Comparison of ENCODE assay signal across 7 cellular contexts in the genomic region with DNA sequence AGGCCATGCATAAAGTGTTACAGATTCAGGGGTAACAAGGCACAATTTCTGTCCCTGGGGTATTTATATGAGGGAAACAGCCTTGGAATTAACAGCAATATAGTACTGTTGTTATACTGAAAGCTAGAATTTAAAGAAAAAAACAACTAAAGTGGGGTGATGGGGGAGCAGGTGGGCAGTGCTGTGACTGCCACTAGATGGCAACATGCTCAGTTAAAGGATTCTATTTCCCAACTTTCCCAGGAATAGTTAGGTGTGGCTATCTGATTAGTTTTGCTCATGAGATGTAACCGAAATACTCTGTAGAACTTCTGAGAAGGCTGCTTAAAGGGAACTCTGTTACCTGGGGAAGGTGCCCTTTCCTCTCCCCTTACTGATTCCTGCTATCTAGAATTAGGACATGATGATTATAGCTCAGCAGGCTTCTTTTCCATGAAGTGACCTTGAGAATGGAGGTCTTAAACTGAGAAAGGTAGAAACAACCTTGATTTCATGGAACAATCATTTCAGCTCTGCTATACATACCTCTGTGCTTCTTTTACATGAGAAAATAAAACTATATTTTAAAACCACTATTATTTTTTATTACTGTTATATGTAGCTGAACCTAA.
A peak's percentile ranks its signal among the peaks of the same experiment; 100 is the strongest.
DNase-seq lines count a peak whose midpoint lies in the region; TF ChIP-seq lines count a peak whose summit lies in the region.

No MANE protein-coding gene starts in this region.

- peaks cover 6 to 11% of the 10 kb centered on the region in 2 donors for H3K36me3 Mint-ChIP-seq in CD4-positive, alpha-beta memory T cell

- no peaks in the 10 kb centered on the region for H3K79me2 ChIP-seq in mammary epithelial cell (ENCODE audit: insufficient read depth, low read length)

- H3K36me3 ChIP-seq in mammary epithelial cell (ENCODE audit: insufficient read depth, low read length) = no peaks in the 10 kb centered on the region
- no peaks in the 10 kb centered on the region for H3K36me3 ChIP-seq in CD4-positive, alpha-beta memory T cell (ENCODE audit: insufficient read depth, low read length)

- DNase-seq in GM12864 (ENCODE audit: low read depth) (no peak), NB4 (ENCODE audit: low read depth) (peak; percentile 44), mammary epithelial cell (peak; percentile 51), midbrain (lab: John Stamatoyannopoulos, UW) (peak; percentile 40), NCI-H510A (lab: John Stamatoyannopoulos, UW) (no peak)
- no peak for DNase-seq in activated T-cell treated with anti-CD3 and anti-CD28 coated beads, Interleukin-2, amount 50 U/mL, for 48 hours
- DNase-seq in CD4-positive, alpha-beta memory T cell = no peak

- dilution Hi-C loops in mammary epithelial cell (cut with HindIII; ENCODE audit: low sequenced_read_pairs) = no loop called here

- no peak overlapping the region for H3K9ac ChIP-seq in mammary epithelial cell (ENCODE audit: insufficient read depth, low read length)

- no peak overlapping the region for H3K4me3 ChIP-seq in GM12864 (ENCODE audit: low read depth, low read length)
- H3K4me3 ChIP-seq in NB4 (ENCODE audit: low read depth, low read length) = no peak overlapping the region
- H3K4me3 ChIP-seq in mammary epithelial cell (replicated peaks in 1 of 3; ENCODE audit: insufficient read depth in 1 of 3, low read depth in 2 of 3, low read length in 3 of 3) = no peak overlapping the region
- no peak overlapping the region for H3K4me3 ChIP-seq in CD4-positive, alpha-beta memory T cell (ENCODE audit: low read length in 2 of 2)

- peaks cover 6% of the 10 kb centered on the region for H3K4me1 ChIP-seq in mammary epithelial cell (ENCODE audit: insufficient read depth, low read length)
- no peaks in the 10 kb centered on the region for H3K4me1 ChIP-seq in CD4-positive, alpha-beta memory T cell (ENCODE audit: insufficient read depth, low read length)

- peak overlapping the region; percentile 3 for H3K27ac ChIP-seq in mammary epithelial cell (ENCODE audit: insufficient read depth, low read depth, low read length)
- H3K27ac ChIP-seq in CD4-positive, alpha-beta memory T cell (ENCODE audit: low read depth, low read length) = no peak overlapping the region

- H3K27me3 Mint-ChIP-seq in CD4-positive, alpha-beta memory T cell = no peaks in the 10 kb centered on the region

- WGBS in mammary epithelial cell (ENCODE audit: low coverage, missing lambda C conversion rate) = 38% methylated on average over 1 of the region's 1 CpG

- TF ChIP-seq POLR2A in NB4 (IDR thresholded peaks at IDR 0.05; ENCODE audit: extremely low read depth, insufficient read length) = no peak

- in situ Hi-C loops in mammary epithelial cell (cut with MboI; ENCODE audit: low sequenced_read_pairs in 2 of 2) = no loop called here

- no peak overlapping the region for H3K27ac Mint-ChIP-seq in CD4-positive, alpha-beta memory T cell

- TF ChIP-seq CTCF in GM12864 (IDR thresholded peaks at IDR 0.05; ENCODE audit: low read depth, low read length, missing control alignments) (peak; percentile 70), NB4 (IDR thresholded peaks at IDR 0.05; ENCODE audit: low read depth, low read length) (peak; percentile 92), mammary epithelial cell (conservative IDR thresholded peaks at IDR 0.05 in 1 of 2, IDR thresholded peaks at IDR 0.05 in 1 of 2; ENCODE audit: extremely low read depth in 1 of 2, insufficient read depth in 1 of 2, low read depth in 1 of 2, low read length in 2 of 2) (peak; percentile 91 to 96)

- POLR2A ChIA-PET in CD4-positive, alpha-beta memory T cell (lab: Charles Lee; ENCODE audit: partially characterized antibody) = no interaction called here

- H3K4me2 ChIP-seq in mammary epithelial cell (ENCODE audit: insufficient read depth, low read depth, low read length) = peak overlapping the region; percentile 40

- peaks cover 0 to 4% (median under 1%) of the 10 kb centered on the region in 4 donors for H3K4me1 Mint-ChIP-seq in CD4-positive, alpha-beta memory T cell

- H3K27me3 ChIP-seq in mammary epithelial cell (ENCODE audit: insufficient read depth, low read length) = no peaks in the 10 kb centered on the region
- no peaks in the 10 kb centered on the region for H3K27me3 ChIP-seq in CD4-positive, alpha-beta memory T cell (ENCODE audit: insufficient read depth, low read length)

- H4K20me1 ChIP-seq in mammary epithelial cell (ENCODE audit: insufficient read depth, low read length) = no peaks in the 10 kb centered on the region

- CTCF ChIA-PET in mammary epithelial cell (lab: Charles Lee; ENCODE audit: low non-redundant PET) = interaction anchor here (0.5 to 0.6 kb wide), 6 partner anchors 14 to 301 kb away, joined by 3 to 8 read pairs (median 6); no protein-coding TSS in a partner anchor
- CTCF ChIA-PET in CD4-positive, alpha-beta memory T cell (lab: Charles Lee; ENCODE audit: partially characterized antibody) = interaction anchor here (0.8 to 2.3 kb wide), 12 partner anchors 9 to 183 kb away, joined by 3 to 8 read pairs (median 4); partner anchors contain the start of gene FAM168A

- peak overlapping the region; percentile 69 for H2AFZ ChIP-seq in mammary epithelial cell (ENCODE audit: low read depth, low read length)

- H3K9me3 Mint-ChIP-seq in CD4-positive, alpha-beta memory T cell = peaks cover 0 to 23% (median 16%) of the 10 kb centered on the region in 8 donors

- intact Hi-C loops in mammary epithelial cell (cut with micrococcal nuclease) = loop anchor here (1.0 to 2.0 kb wide), 5 partner anchors 50 to 452 kb away; partner anchors contain the start of gene FAM168A
- intact Hi-C loops in CD4-positive, alpha-beta memory T cell (cut with micrococcal nuclease) = no loop called here

- no peaks in the 10 kb centered on the region for H3K9me3 ChIP-seq in mammary epithelial cell (replicated peaks; ENCODE audit: insufficient read depth, low read length)
- H3K9me3 ChIP-seq in CD4-positive, alpha-beta memory T cell (ENCODE audit: control insufficient read depth in 1 of 2, low read length in 2 of 2) = no peaks in the 10 kb centered on the region

- BruUV-seq in mammary epithelial cell (replicated peaks; lab: Mats Ljungman, UMichigan) = no TSS peak

- H3K4me3 Mint-ChIP-seq in CD4-positive, alpha-beta memory T cell = no peak overlapping the region

Comparison
In these comparisons a context has a peak if more than half of its experiments do, and no peak if none do; other contexts are left out.
1. DNase-seq: peak in NB4 (single experiment), mammary epithelial cell (single experiment) and midbrain (single experiment); none in GM12864 (single experiment), NCI-H510A (single experiment), activated T-cell treated with anti-CD3 and anti-CD28 coated beads, Interleukin-2, amount 50 U/mL, for 48 hours (0 of 2) and CD4-positive, alpha-beta memory T cell (0 of 5).
2. Peak in every context shown above with its lines, with median percentiles within 50 percentile points of each other: CTCF ChIP-seq.